7 cellular contexts compared by ENCODE assay signal in genomic region chr19:14206737-14207725, GRCh38. TPM values are rescaled to one million over a fixed set of nuclear protein-coding genes. Genes with fewer than 3 reads are reported as not detected.
A peak's percentile ranks its signal among the peaks of the same experiment; 100 is the strongest.
DNase-seq lines count a peak whose midpoint lies in the region; ATAC-seq and TF ChIP-seq lines count a peak whose summit lies in the region.
"Not testable (repeated sequence)": the region's sequence is repeated elsewhere in the genome, so short reads cannot be mapped to it uniquely, and the experiment has no call there.

No MANE protein-coding gene starts in this region.

- not testable (repeated sequence) for TF ChIP-seq CTCF in GM12875 (IDR thresholded peaks at IDR 0.05; ENCODE audit: borderline replicate concordance, insufficient read depth, low read depth, low read length); endothelial cell (IDR thresholded peaks at IDR 0.05; ENCODE audit: unreplicated experiment); right lobe of liver (IDR thresholded peaks at IDR 0.05)

- not testable (repeated sequence) for H3K9me3 Mint-ChIP-seq in activated T-helper 1 cell treated with anti-CD3 and anti-CD28 coated beads, Interleukin-12 subunit alpha, Interleukin-12 subunit beta, Interleukin-2, Interleukin-4 antibody, amounts not matched to agents 30 ng/mL and 10 ng/mL and 1 ng/mL, durations not matched to agents 14 hours and 24 hours and 36 hours; endothelial cell (ENCODE audit: unreplicated experiment)

- peaks cover 21% of the 10 kb centered on the region for H3K4me1 Mint-ChIP-seq in activated T-helper 1 cell treated with anti-CD3 and anti-CD28 coated beads, Interleukin-12 subunit alpha, Interleukin-12 subunit beta, Interleukin-2, Interleukin-4 antibody, amounts not matched to agents 30 ng/mL and 10 ng/mL and 1 ng/mL, durations not matched to agents 14 hours and 24 hours and 36 hours (ENCODE audit: low read depth)
- H3K4me1 Mint-ChIP-seq in endothelial cell (ENCODE audit: unreplicated experiment), result peaks cover 12% of the 10 kb centered on the region

- peak; percentile 27 for TF ChIP-seq POLR2A in right lobe of liver (IDR thresholded peaks at IDR 0.05)

- H3K9me3 ChIP-seq in right lobe of liver, result not testable (repeated sequence)

- H3K36me3 Mint-ChIP-seq in activated T-helper 1 cell treated with anti-CD3 and anti-CD28 coated beads, Interleukin-12 subunit alpha, Interleukin-12 subunit beta, Interleukin-2, Interleukin-4 antibody, amounts not matched to agents 30 ng/mL and 10 ng/mL and 1 ng/mL, durations not matched to agents 14 hours and 24 hours and 36 hours (ENCODE audit: low read depth); endothelial cell (ENCODE audit: low read depth, unreplicated experiment): not testable (repeated sequence)

- H3K27me3 Mint-ChIP-seq in activated T-helper 1 cell treated with anti-CD3 and anti-CD28 coated beads, Interleukin-12 subunit alpha, Interleukin-12 subunit beta, Interleukin-2, Interleukin-4 antibody, amounts not matched to agents 30 ng/mL and 10 ng/mL and 1 ng/mL, durations not matched to agents 14 hours and 24 hours and 36 hours (ENCODE audit: insufficient read depth), result peaks cover 56% of the 10 kb centered on the region
- peaks cover 16% of the 10 kb centered on the region for H3K27me3 Mint-ChIP-seq in endothelial cell (ENCODE audit: unreplicated experiment)

- peak overlapping the region; percentile 90 for H3K4me3 Mint-ChIP-seq in activated T-helper 1 cell treated with anti-CD3 and anti-CD28 coated beads, Interleukin-12 subunit alpha, Interleukin-12 subunit beta, Interleukin-2, Interleukin-4 antibody, amounts not matched to agents 30 ng/mL and 10 ng/mL and 1 ng/mL, durations not matched to agents 14 hours and 24 hours and 36 hours
- H3K4me3 Mint-ChIP-seq in endothelial cell (ENCODE audit: unreplicated experiment), result peak overlapping the region; percentile 94

- intact Hi-C loops in activated T-helper 1 cell treated with anti-CD3 and anti-CD28 coated beads, Interleukin-12 subunit alpha, Interleukin-12 subunit beta, Interleukin-2, Interleukin-4 antibody, amounts not matched to agents 30 ng/mL and 10 ng/mL and 1 ng/mL, durations not matched to agents 14 hours and 24 hours and 36 hours (cut with micrococcal nuclease), result loop anchor here (2.0 kb wide), 1 partner anchor 70 kb away; the partner anchor contains the start of gene ASF1B
- intact Hi-C loops in right lobe of liver (cut with DNase I), result not testable (repeated sequence)

- WGBS in right lobe of liver (ENCODE audit: insufficient coverage, low coverage, low lambda C conversion rate, missing lambda C conversion rate), result 2% methylated on average over 48 of the region's 89 CpGs

- H3K4me3 ChIP-seq in GM12875 (ENCODE audit: low read depth, low read length) (peak overlapping the region; percentile 58), right lobe of liver (peak overlapping the region; percentile 16 to 44 (median 31))

- peak overlapping the region; percentile 77 for H3K27ac Mint-ChIP-seq in activated T-helper 1 cell treated with anti-CD3 and anti-CD28 coated beads, Interleukin-12 subunit alpha, Interleukin-12 subunit beta, Interleukin-2, Interleukin-4 antibody, amounts not matched to agents 30 ng/mL and 10 ng/mL and 1 ng/mL, durations not matched to agents 14 hours and 24 hours and 36 hours
- H3K27ac Mint-ChIP-seq in endothelial cell (ENCODE audit: unreplicated experiment), result peak overlapping the region; percentile 92

- ATAC-seq in right lobe of liver, result peak; percentile 74 to 86 (median 82)

- DNase-seq in NCI-H1105 treated with DMSO at 0.1 percent for 48 hours (lab: John Stamatoyannopoulos, UW), result peak; percentile 97
- DNase-seq in SK-MEL-5 (ENCODE audit: low read depth, low spot score), result peak; percentile 93
- DNase-seq in activated T-helper 1 cell treated with anti-CD3 and anti-CD28 coated beads, Interleukin-12 subunit alpha, Interleukin-12 subunit beta, Interleukin-2, Interleukin-4 antibody, amounts not matched to agents 30 ng/mL and 10 ng/mL and 1 ng/mL, durations not matched to agents 14 hours and 24 hours and 36 hours (ENCODE audit: low spot score), result peak; percentile 70
- DNase-seq in endothelial cell (ENCODE audit: low spot score), result peak; percentile 97
- DNase-seq in right lobe of liver, result peak; percentile 77 to 82 (median 79)
- peak; percentile 82 for DNase-seq in stimulated activated CD4-positive, alpha-beta T cell treated with anti-CD3 and anti-CD28 coated beads, Interleukin-12 subunit alpha, Interleukin-12 subunit beta, amount 100 ng/mL, for 4 hours

- not testable (repeated sequence) for H3K4me1 ChIP-seq in right lobe of liver

- in situ Hi-C loops in SK-MEL-5 (cut with HindIII; ENCODE audit: low pct_unique_long_range_greater_than_20kb, low sequenced_read_pairs), result not testable (repeated sequence)

- H3K27me3 ChIP-seq in right lobe of liver, result not testable (repeated sequence)

- not testable (repeated sequence) for H3K27ac ChIP-seq in right lobe of liver

- H3K36me3 ChIP-seq in right lobe of liver, result not testable (repeated sequence)

RNA-seq across cellular contexts. Expression of gene ADGRL1, which starts 1.1 kb away (rescaled TPM):
- 5.0 and 8.1 TPM in 2 replicates for total RNA-seq in SK-MEL-5 (2014; rRNA removed; shearing (Covaris generic))
- 27.0 and 34.4 TPM in 2 replicates for polyA plus RNA-seq in SK-MEL-5 (2015; cell fraction: cytosol; rRNA removed)
- polyA plus RNA-seq in SK-MEL-5 (2015; cell fraction: nucleus; rRNA removed), result 27.1 and 29.1 TPM in 2 replicates
- total RNA-seq in activated T-helper 1 cell treated with anti-CD3 and anti-CD28 coated beads, Interleukin-12 subunit alpha, Interleukin-12 subunit beta, Interleukin-2, Interleukin-4 antibody, amounts not matched to agents 30 ng/mL and 10 ng/mL and 1 ng/mL, durations not matched to agents 14 hours and 24 hours and 36 hours, result 11.6 and 12.4 TPM in 2 replicates
- total RNA-seq in endothelial cell (ENCODE audit: unreplicated experiment), result 32.9 TPM
- 1 to 10 TPM in 3 of 6 experiments, under 1 TPM in 3; 0.46 to 4.6 (median 1.3) TPM for total RNA-seq in right lobe of liver
